27 cellular contexts compared by ENCODE assay signal in the genomic region with DNA sequence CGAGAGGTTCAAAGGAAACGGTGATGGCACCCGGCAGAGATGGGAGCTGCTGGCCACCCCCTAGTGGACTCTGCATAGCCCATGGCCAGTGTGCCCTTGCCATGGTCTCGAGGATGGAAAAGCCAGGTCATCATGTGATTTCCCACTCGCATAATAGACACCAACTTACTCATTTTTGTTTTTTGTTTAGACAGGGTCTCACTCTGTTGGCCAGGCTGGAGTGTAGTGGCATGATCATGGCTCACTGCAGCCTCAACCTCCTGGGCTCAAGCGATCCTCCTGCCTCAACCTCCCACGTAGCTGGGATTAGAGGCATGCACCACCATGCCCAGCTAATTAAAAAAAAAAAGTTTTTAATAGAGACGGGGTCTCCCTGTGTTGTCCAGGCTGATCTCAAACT. TPM values are rescaled to one million over a fixed set of nuclear protein-coding genes. Genes with fewer than 3 reads are reported as not detected.
"Had no signal": no experiment of that assay in that cellular context is flagged by ENCODE, and none has a peak within 500 bp of the region (broad histone marks: within the 10 kb centered on the region; RNA-seq: fewer than 3 reads in every experiment).

No MANE protein-coding gene starts in this region.

- H3K4me3 ChIP-seq: ascending aorta, cardiac muscle cell, colonic mucosa, dorsolateral prefrontal cortex, gastroesophageal sphincter, hepatocyte, ovary, spleen, transverse colon had no signal

- H3K27me3 ChIP-seq: ascending aorta, cardiac muscle cell, colonic mucosa, dorsolateral prefrontal cortex, gastroesophageal sphincter, hepatocyte, ovary, transverse colon had no signal

- H3K27ac ChIP-seq: ascending aorta, colonic mucosa, dorsolateral prefrontal cortex, hepatocyte, spleen had no signal

- ATAC-seq: gastroesophageal sphincter; left colon; naive thymus-derived CD4-positive, alpha-beta T cell; T-helper 17 cell had no signal

- H2AFZ ChIP-seq: hepatocyte had no signal

- H3K9me3 ChIP-seq: ascending aorta, colonic mucosa, gastroesophageal sphincter, ovary, spleen, transverse colon had no signal

- H3K4me2 ChIP-seq: hepatocyte had no signal

- H3K36me3 ChIP-seq: ascending aorta, cardiac muscle cell, colonic mucosa, ovary, transverse colon had no signal

- DNase-seq: activated CD4-positive, alpha-beta memory T cell treated with anti-CD3 and anti-CD28 coated beads for 36 hours; activated CD4-positive, alpha-beta T cell treated with anti-CD3 and anti-CD28 coated beads, Interleukin-2, amount 10 ng/mL, durations not matched to agents 24 days and 14 days; activated CD4-positive, CD25-positive, alpha-beta regulatory T cell treated with anti-CD3 and anti-CD28 coated beads, Interleukin-2, amount 50 U/mL, for 72 hours; activated CD8-positive, alpha-beta memory T cell treated with anti-CD3 and anti-CD28 coated beads, Interleukin-2, amount 50 U/mL, for 48 hours; activated gamma-delta T cell; activated naive CD4-positive, alpha-beta T cell treated with anti-CD3 and anti-CD28 coated beads, Interleukin-2, amount 10 ng/mL, durations not matched to agents 7 days and 5 days; activated naive CD8-positive, alpha-beta T cell treated with anti-CD3 and anti-CD28 coated beads, Interleukin-2, amount 10 ng/mL, durations not matched to agents 7 days and 5 days; activated T-cell treated with anti-CD3 and anti-CD28 coated beads, Interleukin-2, amount 50 U/mL, for 24 hours; cerebellar nuclear complex; colonic mucosa; dorsolateral prefrontal cortex; effector memory CD4-positive, alpha-beta T cell; islet precursor cell; left colon; naive thymus-derived CD4-positive, alpha-beta T cell; ovary; spleen; stimulated activated naive CD4-positive, alpha-beta T cell; T-helper 17 cell; T1000; transverse colon; WERI-Rb-1 had no signal

RNA-seq across cellular contexts. Expression of gene LDHD, which starts 27.6 kb away (rescaled TPM):
- total RNA-seq: activated naive CD8-positive, alpha-beta T cell treated with anti-CD3 and anti-CD28 coated beads, Interleukin-2, amount 10 ng/mL, durations not matched to agents 7 days and 5 days had no signal
- polyA plus RNA-seq: neural cell had no signal
